8 cellular contexts compared by ENCODE assay signal in the genomic region with DNA sequence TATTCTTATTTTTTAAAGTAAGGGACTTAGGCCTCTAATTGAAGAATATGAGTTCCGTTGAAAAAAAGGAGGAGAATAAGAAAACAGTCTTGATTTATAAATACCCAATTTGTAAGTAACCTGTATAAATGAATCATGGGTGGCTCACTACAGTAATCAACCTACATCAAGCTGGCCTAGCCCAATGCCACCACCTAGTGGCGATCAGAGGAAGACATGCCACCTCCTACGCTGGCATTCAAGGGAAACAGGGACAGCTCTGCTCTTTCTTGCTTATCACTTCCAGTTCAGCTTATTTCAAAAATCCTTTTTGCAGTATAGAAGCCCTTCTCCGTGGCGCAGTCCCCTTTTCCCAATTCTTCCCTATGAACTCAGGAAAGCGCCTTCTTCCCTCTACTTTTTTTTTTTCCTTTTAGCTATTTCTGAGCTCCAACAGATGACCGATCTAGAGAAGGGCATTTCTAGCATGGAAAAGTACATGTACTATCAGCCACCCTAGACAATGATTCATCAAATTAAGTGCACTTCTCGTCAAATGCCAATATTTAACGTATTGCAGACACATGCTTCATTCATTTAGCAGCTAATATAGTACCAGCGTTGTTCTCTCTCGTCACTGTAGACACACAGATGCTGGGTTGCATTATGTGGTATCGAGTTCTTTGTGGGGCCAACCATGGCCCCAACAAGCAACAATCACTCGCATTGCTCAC. TPM values are rescaled to one million over a fixed set of nuclear protein-coding genes. Genes with fewer than 3 reads are reported as not detected.
DNase-seq lines count a peak whose midpoint lies in the region; ATAC-seq and TF ChIP-seq lines count a peak whose summit lies in the region.

No MANE protein-coding gene starts in this region.

- H3K9me3 Mint-ChIP-seq in CD8-positive, alpha-beta T cell = no peaks in the 10 kb centered on the region
- H3K9me3 Mint-ChIP-seq in effector memory CD8-positive, alpha-beta T cell = no peaks in the 10 kb centered on the region

- H3K4me3 Mint-ChIP-seq in CD8-positive, alpha-beta T cell = no peak overlapping the region
- H3K4me3 Mint-ChIP-seq in effector memory CD8-positive, alpha-beta T cell = no peak overlapping the region

- H3K4me1 Mint-ChIP-seq in CD8-positive, alpha-beta T cell (ENCODE audit: low read depth) = no peaks in the 10 kb centered on the region
- H3K4me1 Mint-ChIP-seq in effector memory CD8-positive, alpha-beta T cell (ENCODE audit: low read depth in 2 of 2) = no peaks in the 10 kb centered on the region

- no peaks in the 10 kb centered on the region for H3K36me3 ChIP-seq in CD8-positive, alpha-beta T cell (ENCODE audit: insufficient read depth, low read length)
- no peaks in the 10 kb centered on the region for H3K36me3 ChIP-seq in mesodermal cell (ENCODE audit: control insufficient read depth, insufficient read depth, low read length)

- H3K9me3 ChIP-seq in CD8-positive, alpha-beta T cell (ENCODE audit: low read length) = no peaks in the 10 kb centered on the region
- H3K9me3 ChIP-seq in mesodermal cell (ENCODE audit: control insufficient read depth, low read length) = no peaks in the 10 kb centered on the region

- ATAC-seq in CD8-positive, alpha-beta T cell = no peak
- ATAC-seq in GM19372 (IDR thresholded peaks at IDR 0.05; ENCODE audit: low read depth, unreplicated experiment) = peak; percentile 94
- peak; percentile 91 for ATAC-seq in HG03457 (IDR thresholded peaks at IDR 0.05; ENCODE audit: unreplicated experiment)
- ATAC-seq in effector memory CD8-positive, alpha-beta T cell (replicated peaks) = peak; percentile 47

- no peak overlapping the region for H3K4me3 ChIP-seq in CD8-positive, alpha-beta T cell (ENCODE audit: low read depth, low read length)
- no peak overlapping the region for H3K4me3 ChIP-seq in mesodermal cell (ENCODE audit: extremely low read depth, insufficient read depth, low read length, poor library complexity, severe bottlenecking)

- H3K4me1 ChIP-seq in CD8-positive, alpha-beta T cell (ENCODE audit: insufficient read depth, low read length) = no peaks in the 10 kb centered on the region
- H3K4me1 ChIP-seq in mesodermal cell (ENCODE audit: control insufficient read depth, insufficient read depth, low read length, poor library complexity, severe bottlenecking) = no peaks in the 10 kb centered on the region

- H3K27ac ChIP-seq in CD8-positive, alpha-beta T cell (ENCODE audit: low read depth, low read length) = no peak overlapping the region
- peak overlapping the region; percentile 16 for H3K27ac ChIP-seq in mesodermal cell (ENCODE audit: low read depth, low read length, severe bottlenecking)

- no peaks in the 10 kb centered on the region for H3K27me3 ChIP-seq in CD8-positive, alpha-beta T cell (ENCODE audit: insufficient read depth, low read length)

- intact Hi-C loops in CD8-positive, alpha-beta T cell (cut with DNase I, micrococcal nuclease) = loop anchor here in 1 of 2 experiments (5.0 kb wide), 1 partner anchor 228 kb away; no protein-coding TSS in a partner anchor

- peak; percentile 58 for TF ChIP-seq CTCF in CD8-positive, alpha-beta T cell (IDR thresholded peaks at IDR 0.05)

- no peak overlapping the region for H3K27ac Mint-ChIP-seq in CD8-positive, alpha-beta T cell
- H3K27ac Mint-ChIP-seq in effector memory CD8-positive, alpha-beta T cell = no peak overlapping the region

- no peaks in the 10 kb centered on the region for H3K36me3 Mint-ChIP-seq in CD8-positive, alpha-beta T cell
- no peaks in the 10 kb centered on the region for H3K36me3 Mint-ChIP-seq in effector memory CD8-positive, alpha-beta T cell (ENCODE audit: insufficient read depth)

- DNase-seq in CD8-positive, alpha-beta T cell = peak in 5 of 7 experiments; percentile 17 to 60 (median 39)
- peak; percentile 78 for DNase-seq in NCI-H460 (ENCODE audit: extremely low read depth, low read depth)
- DNase-seq in activated CD4-positive, alpha-beta T cell treated with anti-CD3 and anti-CD28 coated beads, Interleukin-2, amount 50 U/mL, for 1 hour = peak; percentile 37
- peak in 1 of 3 experiments; percentile 4 for DNase-seq in effector memory CD8-positive, alpha-beta T cell
- peak; percentile 2 to 11 for DNase-seq in stimulated activated CD8-positive, alpha-beta memory T cell treated with anti-CD3 and anti-CD28 coated beads, Interleukin-7, amount 100 ng/mL, for 1 hour (ENCODE audit: low read depth in 2 of 2)

- POLR2A ChIA-PET in CD8-positive, alpha-beta T cell (lab: Charles Lee) = no interaction called here

- peaks cover 6% of the 10 kb centered on the region for H3K27me3 Mint-ChIP-seq in CD8-positive, alpha-beta T cell (ENCODE audit: low read depth)
- peaks cover 25 to 32% of the 10 kb centered on the region in 2 donors for H3K27me3 Mint-ChIP-seq in effector memory CD8-positive, alpha-beta T cell

- WGBS in mesodermal cell (ENCODE audit: insufficient coverage in 2 of 2), 2 experiments = 50% methylated on average over 10 to 12 of the region's 13 CpGs

- CTCF ChIA-PET in CD8-positive, alpha-beta T cell (lab: Charles Lee) = interaction anchor here (0.7 to 2.3 kb wide), 5 partner anchors 9 to 481 kb away, joined by 3 to 10 read pairs (median 4); no protein-coding TSS in a partner anchor

RNA-seq across cellular contexts. Expression of a gene that starts 28.3 kb away (rescaled TPM):
- not detected for total RNA-seq in CD8-positive, alpha-beta T cell
- total RNA-seq in NCI-H460 (2014; rRNA removed; shearing (Covaris generic)) = 6.9 and 9.2 TPM in 2 replicates
- polyA plus RNA-seq in NCI-H460 (2014; cell fraction: nucleus; rRNA removed) = 3.5 and 6.5 TPM in 2 replicates
- 1.2 TPM for polyA plus RNA-seq in mesodermal cell (2013, experiment 1 of 2)
- polyA plus RNA-seq in mesodermal cell (2013, experiment 2 of 2) = 2.3 TPM
